ENCODE assay signal across 23 cellular contexts in genomic region chr19:19362075-19362474, GRCh38. TPM values are rescaled to one million over a fixed set of nuclear protein-coding genes. Genes with fewer than 3 reads are reported as not detected.
DNase-seq lines count a peak whose midpoint lies in the region; ATAC-seq, FAIRE-seq and TF ChIP-seq lines count a peak whose summit lies in the region.
"Had no signal": no experiment of that assay in that cellular context is flagged by ENCODE, and none has a peak within 500 bp of the region (broad histone marks: within the 10 kb centered on the region; RNA-seq: fewer than 3 reads in every experiment).

No MANE protein-coding gene starts in this region.

- TF ChIP-seq EP300 in HepG2 (IDR thresholded peaks at IDR 0.05; ENCODE audit: low read depth in 2 of 2, low read length in 2 of 2) (no peak), HepG2 (CRISPR knock-in tag; IDR thresholded peaks at IDR 0.05; ENCODE audit: borderline replicate concordance) (no peak)

- peaks cover 36% of the 10 kb centered on the region for H3K4me1 ChIP-seq in HepG2 (ENCODE audit: insufficient read depth, low read length)
- peaks cover 0 to 8% (median 0%) of the 10 kb centered on the region in 4 donors for H3K4me1 ChIP-seq in right lobe of liver
- H3K4me1 ChIP-seq in OCI-LY1 (ENCODE audit: insufficient read depth, low read length, severe bottlenecking): peaks cover 51% of the 10 kb centered on the region

- H3K27me3 ChIP-seq in HepG2 (ENCODE audit: control insufficient read depth in 1 of 2, insufficient read depth in 2 of 2, low read length in 2 of 2): no peaks in the 10 kb centered on the region
- H3K27me3 ChIP-seq in right lobe of liver: no peaks in the 10 kb centered on the region
- H3K27me3 ChIP-seq in OCI-LY1 (ENCODE audit: insufficient read depth, low read length): no peaks in the 10 kb centered on the region
- H3K27me3 ChIP-seq: neutrophil, testis had no signal

- H3K36me3 ChIP-seq in HepG2 (replicated peaks in 1 of 2; ENCODE audit: control insufficient read depth in 1 of 2, insufficient read depth in 2 of 2, low read length in 2 of 2): no peaks in the 10 kb centered on the region; a peak in 1 of 5 replicates
- peaks cover 0 to 2% (median under 1%) of the 10 kb centered on the region in 4 donors for H3K36me3 ChIP-seq in right lobe of liver
- peaks cover 9% of the 10 kb centered on the region; the same call in 1 of the 2 replicates for H3K36me3 ChIP-seq in OCI-LY1 (ENCODE audit: insufficient read depth, low read length)

- TF ChIP-seq RAD21 in HepG2 (CRISPR knock-in tag; IDR thresholded peaks at IDR 0.05): no peak

- intact Hi-C loops in HepG2 (cut with micrococcal nuclease; ENCODE audit: unreplicated experiment) (no loop called here), right lobe of liver (cut with DNase I) (no loop called here)

- CTCF ChIA-PET in HepG2 (lab: Yijun Ruan, JAX; ENCODE audit: low intra/inter-chr PET ratio, low total read pairs): no interaction called here
- CTCF ChIA-PET in activated CD8-positive, alpha-beta memory T cell treated with anti-CD3 and anti-CD28 coated beads, Interleukin-2, amount 10 ng/mL, durations not matched to agents 7 days and 5 days (lab: Charles Lee): interaction anchor here (0.5 to 7.3 kb wide), 11 partner anchors 9 to 304 kb away, joined by 3 to 145 read pairs (median 3); partner anchors contain the start of genes GATAD2A, NDUFA13 and TSSK6

- no CpG with 5 or more reads among the region's 4 CpGs for WGBS in HepG2 (ENCODE audit: low lambda C conversion rate)
- 80% methylated on average over 1 of the region's 4 CpGs for WGBS in right lobe of liver (ENCODE audit: insufficient coverage, low coverage, low lambda C conversion rate, missing lambda C conversion rate)

- no peak overlapping the region for H3K4me3 Mint-ChIP-seq in activated CD8-positive, alpha-beta memory T cell treated with anti-CD3 and anti-CD28 coated beads, Interleukin-2, amount 10 ng/mL, durations not matched to agents 7 days and 5 days
- H3K4me3 Mint-ChIP-seq: brain had no signal

- no peak for TF ChIP-seq POLR2A in HepG2 (IDR thresholded peaks at IDR 0.05; ENCODE audit: insufficient read depth in 1 of 2, low read depth in 2 of 2, low read length in 2 of 2)
- TF ChIP-seq POLR2A in right lobe of liver (IDR thresholded peaks at IDR 0.05): no peak

- H3K27ac Mint-ChIP-seq in activated CD8-positive, alpha-beta memory T cell treated with anti-CD3 and anti-CD28 coated beads, Interleukin-2, amount 10 ng/mL, durations not matched to agents 7 days and 5 days: no peak overlapping the region

- TF ChIP-seq CTCF in HepG2 (CRISPR knock-in tag; IDR thresholded peaks at IDR 0.05) (no peak), right lobe of liver (IDR thresholded peaks at IDR 0.05) (no peak), OCI-LY1 (IDR thresholded peaks at IDR 0.05; ENCODE audit: low read length) (no peak)

- DNase-seq in HepG2 (ENCODE audit: low spot score) (no peak), right lobe of liver (no peak), iPS-NIHi11 (ENCODE audit: low spot score) (peak; percentile 3), superior temporal gyrus (ENCODE audit: extremely low spot score) (no peak), GOT3 (lab: John Stamatoyannopoulos, UW) (no peak)
- no peak for DNase-seq in activated CD8-positive, alpha-beta memory T cell treated with anti-CD3 and anti-CD28 coated beads, Interleukin-2, amount 10 ng/mL, durations not matched to agents 7 days and 5 days
- DNase-seq: COR-L47; DMS79 treated with DMSO at 0.1 percent for 48 hours; effector memory CD4-positive, alpha-beta T cell; hippocampal formation; mucosa of descending colon; NCI-H1092 treated with DMSO at 0.1 percent for 48 hours; NCI-H2081; PC-3; SIG-M5; testis had no signal

- H4K20me1 ChIP-seq in HepG2 (ENCODE audit: insufficient read depth, low read length): no peaks in the 10 kb centered on the region
- no peaks in the 10 kb centered on the region for H4K20me1 ChIP-seq in OCI-LY1 (ENCODE audit: insufficient read depth, low read length)

- H3K9me3 Mint-ChIP-seq in activated CD8-positive, alpha-beta memory T cell treated with anti-CD3 and anti-CD28 coated beads, Interleukin-2, amount 10 ng/mL, durations not matched to agents 7 days and 5 days (ENCODE audit: low read depth): no peaks in the 10 kb centered on the region
- H3K9me3 Mint-ChIP-seq: brain had no signal

- H3K27ac ChIP-seq in HepG2 (ENCODE audit: extremely low read length, insufficient read depth, low read length): no peak overlapping the region
- H3K27ac ChIP-seq in right lobe of liver: no peak overlapping the region
- peak overlapping the region; percentile 88 for H3K27ac ChIP-seq in OCI-LY1 (ENCODE audit: low read depth, low read length, poor library complexity, severe bottlenecking)
- H3K27ac ChIP-seq: psoas muscle, testis had no signal

- peaks cover 40% of the 10 kb centered on the region for H3K4me1 Mint-ChIP-seq in activated CD8-positive, alpha-beta memory T cell treated with anti-CD3 and anti-CD28 coated beads, Interleukin-2, amount 10 ng/mL, durations not matched to agents 7 days and 5 days

- POLR2A ChIA-PET in HepG2 (lab: Yijun Ruan, JAX): interaction anchor here (0.9 to 1.3 kb wide), 3 partner anchors 11 to 44 kb away, joined by 3 to 6 read pairs (median 3); partner anchors contain the start of gene GATAD2A

- no peaks in the 10 kb centered on the region for H3K9me2 ChIP-seq in OCI-LY1 (ENCODE audit: low read depth, low read length)

- H3K4me3 ChIP-seq in HepG2 (replicated peaks in 1 of 3; ENCODE audit: insufficient read depth in 1 of 3, low read depth in 2 of 3, low read length in 3 of 3): no peak overlapping the region
- H3K4me3 ChIP-seq in right lobe of liver: no peak overlapping the region
- H3K4me3 ChIP-seq in OCI-LY1 (ENCODE audit: low read depth, low read length, poor library complexity, severe bottlenecking): no peak overlapping the region
- H3K4me3 ChIP-seq: GM12878, mucosa of descending colon, psoas muscle, testis had no signal

- H3F3A ChIP-seq in OCI-LY1 (ENCODE audit: insufficient read depth, low read length): no peaks in the 10 kb centered on the region

- no peak overlapping the region for H3K9ac ChIP-seq in HepG2 (ENCODE audit: insufficient read depth, low read depth, low read length)
- H3K9ac ChIP-seq in OCI-LY1 (ENCODE audit: low read length): no peak overlapping the region

- H3K79me2 ChIP-seq in HepG2 (ENCODE audit: insufficient read depth, low read length): no peaks in the 10 kb centered on the region
- H3K79me2 ChIP-seq in OCI-LY1 (ENCODE audit: insufficient read depth, low read length): no peaks in the 10 kb centered on the region

- ATAC-seq in HepG2: no peak
- no peak for ATAC-seq in right lobe of liver
- no peak for ATAC-seq in activated CD8-positive, alpha-beta memory T cell treated with anti-CD3 and anti-CD28 coated beads, Interleukin-2, amount 10 ng/mL, durations not matched to agents 7 days and 5 days
- ATAC-seq: PC-3 had no signal

- in situ Hi-C loops in HepG2 (cut with HindIII; ENCODE audit: extremely low pct_ligation_motif_present, low pct_unique_long_range_greater_than_20kb): no loop called here

- BruUV-seq in HepG2 (replicated peaks; lab: Mats Ljungman, UMichigan): no TSS peak

- H3K9me3 ChIP-seq in HepG2 (ENCODE audit: low read length) (no peaks in the 10 kb centered on the region), right lobe of liver (no peaks in the 10 kb centered on the region), OCI-LY1 (ENCODE audit: low read length) (no peaks in the 10 kb centered on the region)
- H3K9me3 ChIP-seq: mucosa of descending colon, neutrophil, psoas muscle, testis had no signal

- H3K27me3 Mint-ChIP-seq in activated CD8-positive, alpha-beta memory T cell treated with anti-CD3 and anti-CD28 coated beads, Interleukin-2, amount 10 ng/mL, durations not matched to agents 7 days and 5 days: no peaks in the 10 kb centered on the region

- no peak overlapping the region for H2AFZ ChIP-seq in HepG2 (ENCODE audit: low read length)
- no peak overlapping the region for H2AFZ ChIP-seq in OCI-LY1 (ENCODE audit: low read length)

- H3K4me2 ChIP-seq in HepG2 (ENCODE audit: low read depth, low read length) (no peak overlapping the region), OCI-LY1 (ENCODE audit: low read length) (no peak overlapping the region)

- no peaks in the 10 kb centered on the region for H3K36me3 Mint-ChIP-seq in activated CD8-positive, alpha-beta memory T cell treated with anti-CD3 and anti-CD28 coated beads, Interleukin-2, amount 10 ng/mL, durations not matched to agents 7 days and 5 days

- FAIRE-seq in HepG2 (lab: Jason Lieb, UNC): no peak
- FAIRE-seq: frontal cortex, GM12878, islet of Langerhans had no signal

RNA-seq across cellular contexts. Expression of gene MAU2, which starts 41.4 kb away (rescaled TPM):
- total RNA-seq in HepG2 (2016; rRNA removed; fragmentation: Illumina TruSeq; extraction: Trizol) (11.2 and 16.8 TPM in 2 replicates), right lobe of liver (10 to 100 TPM; 10.4 to 30.4 (median 19.3) TPM)
- 9.4 and 9.6 TPM in 2 replicates for total RNA-seq in HepG2 (2016; cell fraction: cytosol; rRNA removed; fragmentation: Illumina TruSeq; extraction: Trizol; ENCODE audit: low read depth)
- total RNA-seq in HepG2 (2016; cell fraction: insoluble cytoplasmic fraction; rRNA removed; fragmentation: Illumina TruSeq; extraction: Trizol): 8.7 and 17.7 TPM in 2 replicates
- total RNA-seq in HepG2 (2016; cell fraction: membrane; rRNA removed; fragmentation: Illumina TruSeq; extraction: Trizol): 8.8 and 10.6 TPM in 2 replicates
- total RNA-seq in HepG2 (2016; cell fraction: nucleus; rRNA removed; fragmentation: Illumina TruSeq; extraction: Trizol): 22.6 and 31.6 TPM in 2 replicates
- polyA plus RNA-seq in HepG2 (2011; rRNA removed): 33.8 and 42.5 TPM in 2 replicates
- 14.5 and 20.0 TPM in 2 replicates for polyA plus RNA-seq in HepG2 (2011; cell fraction: cytosol; rRNA removed)
- polyA plus RNA-seq in HepG2 (2011; cell fraction: nucleus; rRNA removed): 141 and 157 TPM in 2 replicates
- 24.5 and 28.7 TPM in 2 replicates for polyA plus RNA-seq in HepG2 (2012)
- polyA plus RNA-seq in HepG2 (2016; cell fraction: cytosol; fragmentation: Illumina TruSeq; extraction: Trizol; ENCODE audit: low read depth): 1.4 and 2.2 TPM in 2 replicates
- 8.0 and 11.9 TPM in 2 replicates for polyA plus RNA-seq in HepG2 (2016; cell fraction: insoluble cytoplasmic fraction; fragmentation: Illumina TruSeq; extraction: Trizol; ENCODE audit: low read depth)
- 3.5 and 4.4 TPM in 2 replicates for polyA plus RNA-seq in HepG2 (2016; cell fraction: membrane; fragmentation: Illumina TruSeq; extraction: Trizol; ENCODE audit: low read depth)
- 63.3 and 65.0 TPM in 2 replicates for polyA plus RNA-seq in HepG2 (2016; cell fraction: nucleus; fragmentation: Illumina TruSeq; extraction: Trizol; ENCODE audit: insufficient read depth, low read depth)
- polyA minus RNA-seq in HepG2 (2011; rRNA and poly(A)+ RNA removed; ENCODE audit: low replicate concordance): 93.0 and 117 TPM in 2 replicates
- polyA minus RNA-seq in HepG2 (2011; cell fraction: cytosol; rRNA and poly(A)+ RNA removed): 26.3 and 30.4 TPM in 2 replicates
- 66.6 and 70.0 TPM in 2 replicates for polyA minus RNA-seq in HepG2 (2011; cell fraction: nucleus; rRNA and poly(A)+ RNA removed)
- 10 to 100 TPM; 80.6 to 82.4 TPM for total RNA-seq in activated CD8-positive, alpha-beta memory T cell treated with anti-CD3 and anti-CD28 coated beads, Interleukin-2, amount 10 ng/mL, durations not matched to agents 7 days and 5 days

RNA-seq across cellular contexts. Expression of gene SUGP1, which starts 41.8 kb away (rescaled TPM):
- total RNA-seq in HepG2 (2016; rRNA removed; fragmentation: Illumina TruSeq; extraction: Trizol) (17.7 and 25.9 TPM in 2 replicates), right lobe of liver (10 to 100 TPM; 19.7 to 25.9 (median 23.6) TPM)
- total RNA-seq in HepG2 (2016; cell fraction: cytosol; rRNA removed; fragmentation: Illumina TruSeq; extraction: Trizol; ENCODE audit: low read depth): 8.7 and 9.2 TPM in 2 replicates
- 16.1 and 27.0 TPM in 2 replicates for total RNA-seq in HepG2 (2016; cell fraction: insoluble cytoplasmic fraction; rRNA removed; fragmentation: Illumina TruSeq; extraction: Trizol)
- total RNA-seq in HepG2 (2016; cell fraction: membrane; rRNA removed; fragmentation: Illumina TruSeq; extraction: Trizol): 10.9 and 12.1 TPM in 2 replicates
- 21.4 and 23.7 TPM in 2 replicates for total RNA-seq in HepG2 (2016; cell fraction: nucleus; rRNA removed; fragmentation: Illumina TruSeq; extraction: Trizol)
- polyA plus RNA-seq in HepG2 (2011; rRNA removed): 21.6 and 29.1 TPM in 2 replicates
- 15.9 and 20.9 TPM in 2 replicates for polyA plus RNA-seq in HepG2 (2011; cell fraction: cytosol; rRNA removed)
- 103 and 104 TPM in 2 replicates for polyA plus RNA-seq in HepG2 (2011; cell fraction: nucleus; rRNA removed)
- 20.3 and 27.6 TPM in 2 replicates for polyA plus RNA-seq in HepG2 (2012)
- 6.2 and 7.6 TPM in 2 replicates for polyA plus RNA-seq in HepG2 (2016; cell fraction: cytosol; fragmentation: Illumina TruSeq; extraction: Trizol; ENCODE audit: low read depth)
- polyA plus RNA-seq in HepG2 (2016; cell fraction: insoluble cytoplasmic fraction; fragmentation: Illumina TruSeq; extraction: Trizol; ENCODE audit: low read depth): 14.4 and 18.3 TPM in 2 replicates
- 6.6 and 9.3 TPM in 2 replicates for polyA plus RNA-seq in HepG2 (2016; cell fraction: membrane; fragmentation: Illumina TruSeq; extraction: Trizol; ENCODE audit: low read depth)
- 46.6 and 50.2 TPM in 2 replicates for polyA plus RNA-seq in HepG2 (2016; cell fraction: nucleus; fragmentation: Illumina TruSeq; extraction: Trizol; ENCODE audit: insufficient read depth, low read depth)
- polyA minus RNA-seq in HepG2 (2011; rRNA and poly(A)+ RNA removed; ENCODE audit: low replicate concordance): 22.4 and 37.1 TPM in 2 replicates
- 9.5 and 13.6 TPM in 2 replicates for polyA minus RNA-seq in HepG2 (2011; cell fraction: cytosol; rRNA and poly(A)+ RNA removed)
- 35.1 and 46.9 TPM in 2 replicates for polyA minus RNA-seq in HepG2 (2011; cell fraction: nucleus; rRNA and poly(A)+ RNA removed)
- 10 to 100 TPM; 65.2 to 71.1 TPM for total RNA-seq in activated CD8-positive, alpha-beta memory T cell treated with anti-CD3 and anti-CD28 coated beads, Interleukin-2, amount 10 ng/mL, durations not matched to agents 7 days and 5 days

RNA-seq across cellular contexts. Expression of gene GATAD2A, which starts 43.4 kb away (rescaled TPM):
- total RNA-seq in HepG2 (2016; rRNA removed; fragmentation: Illumina TruSeq; extraction: Trizol) (25.1 and 28.6 TPM in 2 replicates), right lobe of liver (10 to 100 TPM; 23.9 to 59.6 (median 39.2) TPM)
- 10.8 and 13.3 TPM in 2 replicates for total RNA-seq in HepG2 (2016; cell fraction: cytosol; rRNA removed; fragmentation: Illumina TruSeq; extraction: Trizol; ENCODE audit: low read depth)
- total RNA-seq in HepG2 (2016; cell fraction: insoluble cytoplasmic fraction; rRNA removed; fragmentation: Illumina TruSeq; extraction: Trizol): 24.5 and 30.0 TPM in 2 replicates
- 43.4 and 51.5 TPM in 2 replicates for total RNA-seq in HepG2 (2016; cell fraction: membrane; rRNA removed; fragmentation: Illumina TruSeq; extraction: Trizol)
- 19.5 and 24.3 TPM in 2 replicates for total RNA-seq in HepG2 (2016; cell fraction: nucleus; rRNA removed; fragmentation: Illumina TruSeq; extraction: Trizol)
- polyA plus RNA-seq in HepG2 (2011; rRNA removed): 15.1 and 16.8 TPM in 2 replicates
- 10.5 and 13.4 TPM in 2 replicates for polyA plus RNA-seq in HepG2 (2011; cell fraction: cytosol; rRNA removed)
- polyA plus RNA-seq in HepG2 (2011; cell fraction: nucleus; rRNA removed): 17.3 and 19.1 TPM in 2 replicates
- 19.3 and 26.1 TPM in 2 replicates for polyA plus RNA-seq in HepG2 (2012)
- 13.2 and 13.4 TPM in 2 replicates for polyA plus RNA-seq in HepG2 (2016; cell fraction: cytosol; fragmentation: Illumina TruSeq; extraction: Trizol; ENCODE audit: low read depth)
- 38.8 and 59.1 TPM in 2 replicates for polyA plus RNA-seq in HepG2 (2016; cell fraction: insoluble cytoplasmic fraction; fragmentation: Illumina TruSeq; extraction: Trizol; ENCODE audit: low read depth)
- polyA plus RNA-seq in HepG2 (2016; cell fraction: membrane; fragmentation: Illumina TruSeq; extraction: Trizol; ENCODE audit: low read depth): 38.7 and 46.4 TPM in 2 replicates
- polyA plus RNA-seq in HepG2 (2016; cell fraction: nucleus; fragmentation: Illumina TruSeq; extraction: Trizol; ENCODE audit: insufficient read depth, low read depth): 43.6 and 47.2 TPM in 2 replicates
- 16.0 and 18.2 TPM in 2 replicates for polyA minus RNA-seq in HepG2 (2011; rRNA and poly(A)+ RNA removed; ENCODE audit: low replicate concordance)
- 24.2 and 24.4 TPM in 2 replicates for polyA minus RNA-seq in HepG2 (2011; cell fraction: cytosol; rRNA and poly(A)+ RNA removed)
- 11.5 and 14.5 TPM in 2 replicates for polyA minus RNA-seq in HepG2 (2011; cell fraction: nucleus; rRNA and poly(A)+ RNA removed)
- total RNA-seq in activated CD8-positive, alpha-beta memory T cell treated with anti-CD3 and anti-CD28 coated beads, Interleukin-2, amount 10 ng/mL, durations not matched to agents 7 days and 5 days: 100 to 1,000 TPM; 159 to 161 TPM
